2 cellular contexts compared by ENCODE assay signal in genomic region chr2:129189617-129190016, GRCh38.
TF ChIP-seq lines count a peak whose summit lies in the region.

No MANE protein-coding gene starts in this region.

TF ChIP-seq in GM23338, 12 proteins besides CTCF, POLR2A, EP300 and RAD21:
- TF ChIP-seq NANOG (IDR thresholded peaks at IDR 0.05; ENCODE audit: borderline replicate concordance), result no peak
- no peak for TF ChIP-seq STAT1 (IDR thresholded peaks at IDR 0.05; ENCODE audit: unreplicated experiment)
- no peak for TF ChIP-seq ETS1 (IDR thresholded peaks at IDR 0.05)
- no peak for TF ChIP-seq ZNF331 (CRISPR knock-in tag; IDR thresholded peaks at IDR 0.05; ENCODE audit: low read depth)
- no peak for TF ChIP-seq POLR2AphosphoS5 (IDR thresholded peaks at IDR 0.05; ENCODE audit: low read depth)
- TF ChIP-seq ZNF462 (CRISPR knock-in tag; IDR thresholded peaks at IDR 0.05), result no peak
- TF ChIP-seq EZH2phosphoT487 (IDR thresholded peaks at IDR 0.05; ENCODE audit: unreplicated experiment), result no peak
- no peak for TF ChIP-seq EZH2 (IDR thresholded peaks at IDR 0.05; ENCODE audit: low read depth, unreplicated experiment)
- TF ChIP-seq JUNB (IDR thresholded peaks at IDR 0.05; ENCODE audit: unreplicated experiment), result no peak
- TF ChIP-seq REST (IDR thresholded peaks at IDR 0.05; ENCODE audit: unreplicated experiment), result no peak
- TF ChIP-seq ZNF114 (CRISPR knock-in tag; IDR thresholded peaks at IDR 0.05), result no peak
- no peak for TF ChIP-seq CREB1 (CRISPR knock-in tag; IDR thresholded peaks at IDR 0.05; ENCODE audit: low read depth)

TF ChIP-seq in H1, 55 proteins besides CTCF, POLR2A, EP300 and RAD21:
- TF ChIP-seq TEAD4 (IDR thresholded peaks at IDR 0.05; ENCODE audit: low read depth, low read length) (0 out of 2 replicates have a peak, but pooled peaks have one; percentile 11), TBP (IDR thresholded peaks at IDR 0.05; ENCODE audit: low read depth, low read length) (no peak)
